ENCODE assay signal across 9 cellular contexts in the genomic region with DNA sequence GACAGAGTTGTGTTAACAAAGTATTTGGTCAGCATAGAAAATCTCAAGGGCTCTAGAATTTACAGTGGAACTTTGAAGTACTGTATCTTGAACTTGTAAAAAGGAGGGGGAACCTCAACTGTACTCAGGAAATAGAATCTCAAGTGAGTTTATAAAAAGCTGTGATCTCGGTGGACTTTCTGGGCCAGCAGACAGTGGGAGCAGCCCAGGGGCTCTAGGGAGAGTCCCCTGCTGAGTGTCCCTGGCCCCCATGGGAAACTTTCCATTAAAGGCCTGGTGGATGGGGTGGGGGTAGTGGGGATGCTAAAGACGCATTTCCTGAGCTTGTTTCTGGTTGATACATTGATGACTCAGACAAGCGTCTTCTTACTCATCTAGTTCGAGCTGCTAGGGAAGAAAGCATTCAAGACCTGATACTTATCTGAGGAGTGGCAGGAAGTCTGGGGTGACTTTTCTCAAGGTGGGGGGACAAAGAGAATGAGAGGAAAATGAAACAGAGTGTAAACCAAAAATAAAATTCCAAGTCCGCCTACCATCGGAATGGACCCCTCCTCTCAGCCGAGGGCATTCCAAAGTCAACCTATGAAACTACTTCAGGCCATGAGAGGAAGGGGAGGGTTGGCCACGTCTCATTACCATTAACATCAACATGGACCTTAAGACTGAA.
DNase-seq lines count a peak whose midpoint lies in the region; ATAC-seq and TF ChIP-seq lines count a peak whose summit lies in the region.
"Had no signal": no experiment of that assay in that cellular context is flagged by ENCODE, and none has a peak within 500 bp of the region (broad histone marks: within the 10 kb centered on the region; RNA-seq: fewer than 3 reads in every experiment).

No MANE protein-coding gene starts in this region.

- DNase-seq in AG08395 (ENCODE audit: low spot score) = peak; percentile 81
- DNase-seq in activated CD4-positive, alpha-beta T cell treated with anti-CD3 and anti-CD28 coated beads, Interleukin-2, amount 50 U/mL, for 24 hours (ENCODE audit: low read depth in 1 of 2, low spot score in 1 of 2) = peak; percentile 42 to 76
- peak; percentile 78 for DNase-seq in stimulated activated CD4-positive, alpha-beta T cell treated with anti-CD3 and anti-CD28 coated beads, Interleukin-15, amount 100 ng/mL, for 24 hours
- DNase-seq in pons (ENCODE audit: low spot score) = no peak
- no peak for DNase-seq in BE2C
- DNase-seq: naive B cell had no signal

- TF ChIP-seq CTCF in BE2C (IDR thresholded peaks at IDR 0.05; ENCODE audit: low read depth, low read length) = no peak

- no peak overlapping the region for H3K4me3 ChIP-seq in BE2C (ENCODE audit: low read depth, low read length)

- H3K36me3 ChIP-seq in BE2C = no peaks in the 10 kb centered on the region

- H3K27me3 ChIP-seq in BE2C = no peaks in the 10 kb centered on the region

- no peaks in the 10 kb centered on the region for H3K9me3 ChIP-seq in BE2C

- ATAC-seq in GM19438 (IDR thresholded peaks at IDR 0.05; ENCODE audit: low read depth, unreplicated experiment) = peak; percentile 71
- peak; percentile 77 for ATAC-seq in HG03520 (IDR thresholded peaks at IDR 0.05; ENCODE audit: unreplicated experiment)
- peak; percentile 69 for ATAC-seq in esophagus mucosa

- H3K4me1 ChIP-seq in BE2C = no peaks in the 10 kb centered on the region

Comparison
In these comparisons a context has a peak if more than half of its experiments do, and no peak if none do; other contexts are left out.
1. DNase-seq: peak in AG08395 (single experiment), activated CD4-positive, alpha-beta T cell treated with anti-CD3 and anti-CD28 coated beads, Interleukin-2, amount 50 U/mL, for 24 hours (2 of 2) and stimulated activated CD4-positive, alpha-beta T cell treated with anti-CD3 and anti-CD28 coated beads, Interleukin-15, amount 100 ng/mL, for 24 hours (single experiment); none in pons (single experiment) and BE2C (single experiment).
2. Peak in every context shown above with its lines, with median percentiles within 50 percentile points of each other: ATAC-seq.